9 cellular contexts compared by ENCODE assay signal in the genomic region with DNA sequence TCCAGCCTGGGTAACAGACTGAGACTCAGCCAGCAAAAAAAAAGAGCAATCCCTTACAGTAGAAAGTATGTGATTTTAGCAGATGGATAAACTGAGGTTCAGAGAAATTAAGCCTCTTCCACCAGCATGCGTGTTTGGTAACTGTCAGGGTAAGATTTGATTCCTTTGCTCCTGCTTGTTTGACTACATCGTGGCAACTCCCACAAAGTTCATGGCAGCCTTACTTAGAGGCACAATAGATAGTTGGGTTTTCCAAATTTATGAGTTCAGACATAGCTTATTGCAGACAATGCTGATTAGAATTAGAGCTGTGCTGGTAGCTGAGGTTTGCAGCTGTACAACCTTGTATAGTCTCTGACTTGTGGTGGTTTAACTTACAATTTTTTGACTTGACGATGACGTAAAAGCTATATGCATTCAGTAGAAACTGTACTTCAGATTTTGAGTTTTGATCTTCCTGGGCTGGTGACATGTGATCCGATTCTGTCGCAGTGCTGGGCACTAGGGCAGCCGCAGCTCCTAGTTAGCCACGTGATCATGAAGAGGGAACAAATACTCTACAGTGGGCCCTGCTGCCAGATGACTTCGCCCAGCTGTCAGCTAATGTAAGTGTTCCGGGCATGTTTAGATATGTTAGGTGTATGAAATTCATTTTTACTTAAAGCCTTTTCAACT.
DNase-seq lines count a peak whose midpoint lies in the region; ATAC-seq and TF ChIP-seq lines count a peak whose summit lies in the region.
"Had no signal": no experiment of that assay in that cellular context is flagged by ENCODE, and none has a peak within 500 bp of the region (broad histone marks: within the 10 kb centered on the region; RNA-seq: fewer than 3 reads in every experiment).

No MANE protein-coding gene starts in this region.

- H3K4me3 Mint-ChIP-seq in T-cell = peak overlapping the region in 2 of 3 donors; percentile 74 to 79
- H3K4me3 Mint-ChIP-seq in stimulated activated effector memory CD8-positive, alpha-beta T cell treated with anti-CD3 and anti-CD28 coated beads, Interleukin-12 subunit alpha, Interleukin-12 subunit beta, amount 100 ng/mL, for 72 hours = peak overlapping the region; percentile 57

- H3K9me3 Mint-ChIP-seq in T-cell = no peaks in the 10 kb centered on the region
- no peaks in the 10 kb centered on the region for H3K9me3 Mint-ChIP-seq in stimulated activated effector memory CD8-positive, alpha-beta T cell treated with anti-CD3 and anti-CD28 coated beads, Interleukin-12 subunit alpha, Interleukin-12 subunit beta, amount 100 ng/mL, for 72 hours

- intact Hi-C loops in ovary (cut with DNase I) = loop anchor here in 1 of 4 donors (10.0 kb wide), 1 partner anchor 95 kb away; no protein-coding TSS in a partner anchor

- no peaks in the 10 kb centered on the region for H3K27me3 Mint-ChIP-seq in T-cell

- no peak overlapping the region for H3K4me3 ChIP-seq in right atrium auricular region
- H3K4me3 ChIP-seq in ovary = no peak overlapping the region

- CTCF ChIA-PET in T-cell (lab: Charles Lee) = no interaction called here

- H3K36me3 Mint-ChIP-seq in T-cell = peaks cover 45% of the 10 kb centered on the region
- peaks cover 11% of the 10 kb centered on the region for H3K36me3 Mint-ChIP-seq in stimulated activated effector memory CD8-positive, alpha-beta T cell treated with anti-CD3 and anti-CD28 coated beads, Interleukin-12 subunit alpha, Interleukin-12 subunit beta, amount 100 ng/mL, for 72 hours

- H3K4me1 Mint-ChIP-seq in T-cell = peaks cover 92 to 96% (median 96%) of the 10 kb centered on the region in 3 donors
- peaks cover 63% of the 10 kb centered on the region for H3K4me1 Mint-ChIP-seq in stimulated activated effector memory CD8-positive, alpha-beta T cell treated with anti-CD3 and anti-CD28 coated beads, Interleukin-12 subunit alpha, Interleukin-12 subunit beta, amount 100 ng/mL, for 72 hours

- ATAC-seq in T-cell (replicated peaks in 1 of 4) = peak in 1 of 4 experiments; percentile 44
- ATAC-seq in stimulated activated effector memory CD8-positive, alpha-beta T cell treated with anti-CD3 and anti-CD28 coated beads, Interleukin-12 subunit alpha, Interleukin-12 subunit beta, amount 100 ng/mL, for 72 hours = no peak
- no peak for ATAC-seq in HG03045 (IDR thresholded peaks at IDR 0.05; ENCODE audit: unreplicated experiment)
- ATAC-seq: PC-3 had no signal

- H3K27ac ChIP-seq in KOPT-K1 (ENCODE audit: low read depth, low read length, poor library complexity, severe bottlenecking) = peak overlapping the region; percentile 94
- peak overlapping the region; percentile 49 to 54 for H3K27ac ChIP-seq in right atrium auricular region
- peak overlapping the region in 1 of 2 donors; percentile 60 for H3K27ac ChIP-seq in ovary

- TF ChIP-seq CTCF in right atrium auricular region (IDR thresholded peaks at IDR 0.05) = no peak
- TF ChIP-seq CTCF in ovary (IDR thresholded peaks at IDR 0.05) = no peak

- POLR2A ChIA-PET in T-cell (lab: Charles Lee) = interaction anchor here (0.6 to 0.8 kb wide), 3 partner anchors 11 to 16 kb away, joined by 3 to 4 read pairs (median 3); no protein-coding TSS in a partner anchor

- no peak for TF ChIP-seq EP300 in ovary (IDR thresholded peaks at IDR 0.05)

- WGBS in ovary, 3 donors = 65 to 73% (median 69%) methylated on average over 10 of the region's 10 CpGs

- H3K4me1 ChIP-seq in right atrium auricular region = peaks cover 0 to 88% of the 10 kb centered on the region in 2 donors
- peaks cover 31% of the 10 kb centered on the region for H3K4me1 ChIP-seq in ovary (ENCODE audit: insufficient read depth)

- H3K36me3 ChIP-seq in KOPT-K1 (ENCODE audit: insufficient read depth, low read length) = no peaks in the 10 kb centered on the region
- no peaks in the 10 kb centered on the region for H3K36me3 ChIP-seq in right atrium auricular region
- H3K36me3 ChIP-seq in ovary = no peaks in the 10 kb centered on the region

- H3K27me3 ChIP-seq in right atrium auricular region = no peaks in the 10 kb centered on the region
- no peaks in the 10 kb centered on the region for H3K27me3 ChIP-seq in ovary

- peak overlapping the region; percentile 92 to 99 for H3K27ac Mint-ChIP-seq in T-cell
- H3K27ac Mint-ChIP-seq in stimulated activated effector memory CD8-positive, alpha-beta T cell treated with anti-CD3 and anti-CD28 coated beads, Interleukin-12 subunit alpha, Interleukin-12 subunit beta, amount 100 ng/mL, for 72 hours = peak overlapping the region; percentile 90

- TF ChIP-seq POLR2A in ovary (IDR thresholded peaks at IDR 0.05) = no peak

- H3K9me3 ChIP-seq in KOPT-K1 (ENCODE audit: insufficient read depth, low read length, poor library complexity, severe bottlenecking) = no peaks in the 10 kb centered on the region
- no peaks in the 10 kb centered on the region for H3K9me3 ChIP-seq in right atrium auricular region
- no peaks in the 10 kb centered on the region for H3K9me3 ChIP-seq in ovary

- peak in 4 of 34 experiments; percentile 16 to 52 (median 26) for DNase-seq in T-cell
- DNase-seq in right atrium auricular region (ENCODE audit: low spot score) = no peak
- DNase-seq in stimulated activated effector memory CD8-positive, alpha-beta T cell treated with anti-CD3 and anti-CD28 coated beads, Interleukin-12 subunit alpha, Interleukin-12 subunit beta, amount 100 ng/mL, for 72 hours (ENCODE audit: low spot score in 2 of 2) = no peak
- DNase-seq in ovary = no peak
- DNase-seq in NCI-H69 (lab: John Stamatoyannopoulos, UW) = no peak
- DNase-seq in GM19240 (ENCODE audit: insufficient read length, low spot score) = no peak
- DNase-seq: PC-3 had no signal
